ENCODE assay signal across 19 cellular contexts in the genomic region with DNA sequence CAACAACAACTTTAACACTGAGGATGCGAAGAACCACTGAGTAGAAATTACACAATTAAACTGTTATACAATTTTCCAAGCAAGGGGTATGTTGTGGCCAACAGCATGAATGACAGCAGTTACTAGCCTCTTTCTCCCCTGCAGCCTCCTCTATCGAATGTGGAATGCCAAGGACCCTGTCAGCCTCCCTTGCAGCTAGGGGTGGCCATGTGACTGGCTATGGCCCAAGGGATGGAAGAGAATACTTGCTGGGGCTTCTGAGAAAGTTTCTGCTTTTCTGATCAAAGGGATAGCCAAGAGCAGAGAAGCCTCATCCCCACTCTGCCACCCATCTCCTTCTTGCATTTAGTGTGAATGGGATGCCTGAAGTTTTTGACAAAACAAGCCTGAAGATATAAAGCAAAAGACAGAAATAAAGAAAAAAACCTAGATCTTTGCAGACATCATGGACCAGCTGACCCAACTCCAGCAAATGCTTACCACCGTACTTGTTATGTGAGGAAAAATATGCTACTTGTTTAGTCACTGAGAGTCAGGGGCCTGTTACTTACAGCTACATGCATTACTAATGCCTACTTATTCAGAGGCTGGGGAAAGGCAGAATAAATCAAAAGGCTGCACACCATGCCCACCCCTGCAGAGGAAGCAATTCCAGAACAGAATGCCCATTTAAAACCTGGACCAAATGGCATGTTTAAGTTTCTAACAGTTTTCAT. TPM values are rescaled to one million over a fixed set of nuclear protein-coding genes. Genes with fewer than 3 reads are reported as not detected.
A peak's percentile ranks its signal among the peaks of the same experiment; 100 is the strongest.
DNase-seq lines count a peak whose midpoint lies in the region; ATAC-seq, FAIRE-seq and TF ChIP-seq lines count a peak whose summit lies in the region.
"Had no signal": no experiment of that assay in that cellular context is flagged by ENCODE, and none has a peak within 500 bp of the region (broad histone marks: within the 10 kb centered on the region; RNA-seq: fewer than 3 reads in every experiment).

No MANE protein-coding gene starts in this region.

- CTCF ChIA-PET in CD4-positive, alpha-beta memory T cell (lab: Charles Lee; ENCODE audit: partially characterized antibody), result no interaction called here

- no peaks in the 10 kb centered on the region for H3K4me1 Mint-ChIP-seq in activated T-cell treated with anti-CD3 and anti-CD28 coated beads, Interleukin-2, amount 50 U/mL, for 24 hours (ENCODE audit: low read depth)
- H3K4me1 Mint-ChIP-seq in mesothelial cell of epicardium, result peaks cover 33% of the 10 kb centered on the region
- peaks cover 0 to 3% (median 0%) of the 10 kb centered on the region in 4 donors for H3K4me1 Mint-ChIP-seq in CD4-positive, alpha-beta memory T cell
- H3K4me1 Mint-ChIP-seq: GM23338 had no signal

- peaks cover 15% of the 10 kb centered on the region for H3K9me3 Mint-ChIP-seq in activated T-cell treated with anti-CD3 and anti-CD28 coated beads, Interleukin-2, amount 50 U/mL, for 24 hours
- peaks cover 11% of the 10 kb centered on the region for H3K9me3 Mint-ChIP-seq in mesothelial cell of epicardium
- peaks cover 0 to 22% (median 14%) of the 10 kb centered on the region in 8 donors for H3K9me3 Mint-ChIP-seq in CD4-positive, alpha-beta memory T cell

- peaks cover 0 to 8% of the 10 kb centered on the region in 2 donors for H3K9me3 ChIP-seq in CD4-positive, alpha-beta memory T cell (ENCODE audit: control insufficient read depth in 1 of 2, low read length in 2 of 2)

- no peak for TF ChIP-seq POLR2A in GM12891 (IDR thresholded peaks at IDR 0.05; ENCODE audit: low read depth, low read length)

- TF ChIP-seq CTCF in choroid plexus epithelial cell (conservative IDR thresholded peaks at IDR 0.05; ENCODE audit: low read depth, low read length) (no peak), mesothelial cell of epicardium (IDR thresholded peaks at IDR 0.05; ENCODE audit: unreplicated experiment) (no peak)

- no peak for FAIRE-seq in GM12891 (lab: Jason Lieb, UNC)
- FAIRE-seq: GM18507, HepG2, HTR-8/SVneo had no signal

- ATAC-seq in GM21528 (IDR thresholded peaks at IDR 0.05; ENCODE audit: low FRiP score, unreplicated experiment), result no peak
- ATAC-seq: GM23338, HepG2 had no signal

- H3K27me3 Mint-ChIP-seq in activated T-cell treated with anti-CD3 and anti-CD28 coated beads, Interleukin-2, amount 50 U/mL, for 24 hours, result no peaks in the 10 kb centered on the region
- H3K27me3 Mint-ChIP-seq in mesothelial cell of epicardium (ENCODE audit: low read depth), result no peaks in the 10 kb centered on the region
- H3K27me3 Mint-ChIP-seq in CD4-positive, alpha-beta memory T cell, result no peaks in the 10 kb centered on the region
- H3K27me3 Mint-ChIP-seq: CD4-positive, CD25-positive, alpha-beta regulatory T cell had no signal

- no peaks in the 10 kb centered on the region for H3K27me3 ChIP-seq in CD4-positive, alpha-beta memory T cell (ENCODE audit: insufficient read depth, low read length)
- H3K27me3 ChIP-seq: BLaER1 treated with 17β-estradiol and CSF1 and Interleukin-3, amounts not matched to agents 10 nM and 100 nM had no signal

- H3K27ac ChIP-seq in CD4-positive, alpha-beta memory T cell (ENCODE audit: low read depth, low read length), result no peak overlapping the region
- H3K27ac ChIP-seq: 22Rv1; BLaER1 treated with 17β-estradiol and CSF1 and Interleukin-3, amounts not matched to agents 10 nM and 100 nM had no signal

- DNase-seq in activated T-cell treated with anti-CD3 and anti-CD28 coated beads, Interleukin-2, amount 50 U/mL, for 24 hours, result peak; percentile 8
- DNase-seq in activated T-cell treated with anti-CD3 and anti-CD28 coated beads for 4 hours, result no peak
- peak; percentile 14 for DNase-seq in choroid plexus epithelial cell (ENCODE audit: low read depth)
- no peak for DNase-seq in mesothelial cell of epicardium (ENCODE audit: low spot score in 2 of 2, unreplicated experiment in 2 of 2)
- no peak for DNase-seq in KG1 (lab: John Stamatoyannopoulos, UW)
- no peak for DNase-seq in GM12891 (ENCODE audit: insufficient read length, low spot score)
- DNase-seq in CD4-positive, alpha-beta memory T cell, result no peak
- DNase-seq: AML-193; Calu3; CD4-positive, CD25-positive, alpha-beta regulatory T cell; DMS 273 treated with DMSO at 0.1 percent for 48 hours; H9 had no signal

- H3K27ac Mint-ChIP-seq in activated T-cell treated with anti-CD3 and anti-CD28 coated beads, Interleukin-2, amount 50 U/mL, for 24 hours, result no peak overlapping the region
- H3K27ac Mint-ChIP-seq in mesothelial cell of epicardium, result peak overlapping the region; percentile 33
- no peak overlapping the region for H3K27ac Mint-ChIP-seq in CD4-positive, alpha-beta memory T cell
- H3K27ac Mint-ChIP-seq: CD4-positive, CD25-positive, alpha-beta regulatory T cell; GM23338; H9 had no signal

- H3K4me3 Mint-ChIP-seq in activated T-cell treated with anti-CD3 and anti-CD28 coated beads, Interleukin-2, amount 50 U/mL, for 24 hours, result no peak overlapping the region
- no peak overlapping the region for H3K4me3 Mint-ChIP-seq in mesothelial cell of epicardium
- no peak overlapping the region for H3K4me3 Mint-ChIP-seq in CD4-positive, alpha-beta memory T cell
- H3K4me3 Mint-ChIP-seq: CD4-positive, CD25-positive, alpha-beta regulatory T cell; GM23338; H9 had no signal

- H3K4me3 ChIP-seq in choroid plexus epithelial cell (ENCODE audit: low read depth, low read length), result no peak overlapping the region
- H3K4me3 ChIP-seq in CD4-positive, alpha-beta memory T cell (ENCODE audit: low read length in 2 of 2), result no peak overlapping the region
- H3K4me3 ChIP-seq: GM23338 had no signal

- POLR2A ChIA-PET in CD4-positive, alpha-beta memory T cell (lab: Charles Lee; ENCODE audit: partially characterized antibody), result no interaction called here

- intact Hi-C loops in CD4-positive, alpha-beta memory T cell (cut with micrococcal nuclease), result no loop called here

- H3K4me1 ChIP-seq in CD4-positive, alpha-beta memory T cell (ENCODE audit: insufficient read depth, low read length), result no peaks in the 10 kb centered on the region
- H3K4me1 ChIP-seq: BLaER1 treated with 17β-estradiol and CSF1 and Interleukin-3, amounts not matched to agents 10 nM and 100 nM had no signal

- peaks cover 13% of the 10 kb centered on the region for H3K36me3 ChIP-seq in CD4-positive, alpha-beta memory T cell (ENCODE audit: insufficient read depth, low read length)

- H3K36me3 Mint-ChIP-seq in activated T-cell treated with anti-CD3 and anti-CD28 coated beads, Interleukin-2, amount 50 U/mL, for 24 hours (ENCODE audit: low read depth), result peaks cover 95% of the 10 kb centered on the region
- peaks cover 56% of the 10 kb centered on the region for H3K36me3 Mint-ChIP-seq in mesothelial cell of epicardium
- H3K36me3 Mint-ChIP-seq in CD4-positive, alpha-beta memory T cell, result peaks cover 80 to 83% of the 10 kb centered on the region in 2 donors

TF ChIP-seq in GM12891, 5 proteins besides CTCF, POLR2A, EP300 and RAD21:
- TF ChIP-seq PAX5 (IDR thresholded peaks at IDR 0.05; ENCODE audit: insufficient read depth, low read length, severe bottlenecking) (no peak), TAF1 (IDR thresholded peaks at IDR 0.05; ENCODE audit: low read depth, low read length) (no peak), POU2F2 (IDR thresholded peaks at IDR 0.05; ENCODE audit: low read depth, low read length) (no peak), SPI1 (IDR thresholded peaks at IDR 0.05; ENCODE audit: low read depth, low read length) (no peak), POLR2AphosphoS5 (IDR thresholded peaks at IDR 0.05; ENCODE audit: low read depth, low read length) (no peak)

RNA-seq across cellular contexts. Expression of a gene that starts 32.0 kb away (rescaled TPM):
- 93.7 to 101 TPM (median 101 TPM) in 3 replicates for total RNA-seq in mesothelial cell of epicardium
- 89.3 TPM for polyA plus RNA-seq in GM12891 (2012; ENCODE audit: low read depth, missing spikeins)
- 10 to 100 TPM; 66.6 to 67.7 TPM for total RNA-seq in CD4-positive, alpha-beta memory T cell
- 100 to 1,000 TPM in 1 of 2 donors, 10 to 100 TPM in 1; 86.6 to 119 TPM for polyA plus RNA-seq in CD4-positive, alpha-beta memory T cell

Comparison
In these comparisons a context has a peak if more than half of its experiments do, and no peak if none do; other contexts are left out.
1. DNase-seq: peak in activated T-cell treated with anti-CD3 and anti-CD28 coated beads, Interleukin-2, amount 50 U/mL, for 24 hours (single experiment) and choroid plexus epithelial cell (single experiment); none in activated T-cell treated with anti-CD3 and anti-CD28 coated beads for 4 hours (single experiment), mesothelial cell of epicardium (0 of 2), KG1 (single experiment), GM12891 (single experiment) and CD4-positive, alpha-beta memory T cell (0 of 5).